9 cellular contexts compared by ENCODE assay signal in genomic region chr13:29846475-29847256, GRCh38. TPM values are rescaled to one million over a fixed set of nuclear protein-coding genes. Genes with fewer than 3 reads are reported as not detected.
DNase-seq lines count a peak whose midpoint lies in the region; ATAC-seq, FAIRE-seq and TF ChIP-seq lines count a peak whose summit lies in the region.
"Had no signal": no experiment of that assay in that cellular context is flagged by ENCODE, and none has a peak within 500 bp of the region (broad histone marks: within the 10 kb centered on the region; RNA-seq: fewer than 3 reads in every experiment).

No MANE protein-coding gene starts in this region.

- H3K56ac ChIP-seq in IMR-90 (ENCODE audit: extremely low read depth, insufficient read depth, low read length), result no peak overlapping the region

- WGBS in A549 (ENCODE audit: missing lambda C conversion rate), result 43% methylated on average over 6 of the region's 6 CpGs
- no CpG with 5 or more reads among the region's 6 CpGs for WGBS in IMR-90 (ENCODE audit: extremely low coverage in 2 of 2, insufficient read length in 1 of 2), 2 experiments

- H2AFZ ChIP-seq in IMR-90 (replicated peaks; ENCODE audit: low read length, poor library complexity), result no peak overlapping the region

- POLR2A ChIA-PET in A549 (lab: Yijun Ruan, JAX), result interaction anchor here (1.5 kb wide), 1 partner anchor 78 kb away, joined by 6 read pairs; no protein-coding TSS in a partner anchor
- POLR2A ChIA-PET in IMR-90 (lab: Charles Lee; ENCODE audit: unreplicated experiment), result interaction anchor here (0.9 kb wide), 1 partner anchor 77 kb away, joined by 5 read pairs; no protein-coding TSS in a partner anchor

- H3K27me3 Mint-ChIP-seq in naive B cell, result no peaks in the 10 kb centered on the region

- no peak for TF ChIP-seq EP300 in A549 (IDR thresholded peaks at IDR 0.05)

- no peaks in the 10 kb centered on the region for H3K27me3 ChIP-seq in IMR-90 (ENCODE audit: control insufficient read depth, insufficient read depth, low read length)

- TF ChIP-seq POLR2A in A549 (IDR thresholded peaks at IDR 0.05; ENCODE audit: low read length) (no peak), IMR-90 (IDR thresholded peaks at IDR 0.05; ENCODE audit: low read depth, low read length) (no peak)

- H3K27ac ChIP-seq in A549 (peak overlapping the region; percentile 71 to 87), IMR-90 (ENCODE audit: insufficient read depth, low read length) (no peak overlapping the region)

- H4K91ac ChIP-seq in IMR-90 (ENCODE audit: insufficient read depth, low read depth, low read length), result no peak overlapping the region

- peak overlapping the region; percentile 25 for H2BK5ac ChIP-seq in IMR-90 (ENCODE audit: low read depth, low read length, poor library complexity, severe bottlenecking)

- H2BK20ac ChIP-seq in IMR-90 (ENCODE audit: low read depth, low read length), result no peak overlapping the region

- H3K4me2 ChIP-seq in A549 (peak overlapping the region; percentile 91), IMR-90 (ENCODE audit: low read depth, low read length) (peak overlapping the region; percentile 91)

- H3K9me3 ChIP-seq in A549 (no peaks in the 10 kb centered on the region), IMR-90 (ENCODE audit: control insufficient read depth, insufficient read depth, low read length) (no peaks in the 10 kb centered on the region)

- TF ChIP-seq CTCF in A549 (IDR thresholded peaks at IDR 0.05) (no peak), IMR-90 (conservative IDR thresholded peaks at IDR 0.05; ENCODE audit: low read depth, low read length) (no peak), choroid plexus epithelial cell (conservative IDR thresholded peaks at IDR 0.05; ENCODE audit: low read depth, low read length) (no peak)

- no peak for FAIRE-seq in A549 (lab: Jason Lieb, UNC)

- no peak overlapping the region for H3K18ac ChIP-seq in IMR-90 (ENCODE audit: low read depth, low read length)

- in situ Hi-C loops in IMR-90 (cut with MboI; ENCODE audit: low sequenced_read_pairs), result loop anchor here (5.0 kb wide), 1 partner anchor 271 kb away; no protein-coding TSS in a partner anchor

- peaks cover 6 to 35% of the 10 kb centered on the region in 2 experiments; a peak in 3 of 4 replicates for H3K79me1 ChIP-seq in IMR-90 (ENCODE audit: low read depth in 1 of 2, low read length in 2 of 2)

- H3K4me3 ChIP-seq in A549, result peak overlapping the region; percentile 65
- peak overlapping the region; percentile 82; the same call in 1 of the 2 replicates for H3K4me3 ChIP-seq in IMR-90 (ENCODE audit: insufficient read depth, low read depth, low read length)
- peak overlapping the region; percentile 51 for H3K4me3 ChIP-seq in choroid plexus epithelial cell (ENCODE audit: low read depth, low read length)

- no peak overlapping the region for H3K4ac ChIP-seq in IMR-90 (ENCODE audit: low read depth, low read length)

- CTCF ChIA-PET in A549 (lab: Yijun Ruan, JAX) (interaction anchor here (0.6 to 12.7 kb wide), 7 partner anchors 27 to 338 kb away, joined by 3 to 110 read pairs (median 5); no protein-coding TSS in a partner anchor), IMR-90 (lab: Yijun Ruan, JAX) (interaction anchor here (1.2 to 1.4 kb wide), 4 partner anchors 35 to 268 kb away, joined by 3 to 5 read pairs (median 4); no protein-coding TSS in a partner anchor)

- peak overlapping the region in 2 of 6 donors; percentile 18 to 98 for H3K27ac Mint-ChIP-seq in naive B cell

- ATAC-seq in A549 (no peak), IMR-90 (ENCODE audit: low read depth) (no peak), naive B cell (ENCODE audit: low read depth in 2 of 2) (no peak), GM21786 (IDR thresholded peaks at IDR 0.05; ENCODE audit: unreplicated experiment) (no peak), GM18519 (IDR thresholded peaks at IDR 0.05; ENCODE audit: low FRiP score, unreplicated experiment) (no peak)

- H3K4me1 Mint-ChIP-seq in naive B cell, result peaks cover 51 to 59% (median 52%) of the 10 kb centered on the region in 3 donors

- TF ChIP-seq RAD21 in A549 (conservative IDR thresholded peaks at IDR 0.05 in 1 of 2, IDR thresholded peaks at IDR 0.05 in 1 of 2) (no peak), IMR-90 (IDR thresholded peaks at IDR 0.05; ENCODE audit: low read length) (no peak)

- H3K36me3 ChIP-seq in IMR-90 (ENCODE audit: control insufficient read depth, insufficient read depth, low read length), result no peaks in the 10 kb centered on the region

- H3K14ac ChIP-seq in IMR-90 (replicated peaks; ENCODE audit: low read depth, low read length), result no peak overlapping the region

- H2AK9ac ChIP-seq in IMR-90 (replicated peaks; ENCODE audit: low read depth, low read length, poor library complexity), result no peak overlapping the region

- no peak overlapping the region for H2BK15ac ChIP-seq in IMR-90 (ENCODE audit: low read depth, low read length)

- peak overlapping the region; percentile 92 to 97 (median 94) for H3K4me3 Mint-ChIP-seq in naive B cell

- peaks cover 2% of the 10 kb centered on the region; the same call in 1 of the 2 replicates for H3K9me1 ChIP-seq in IMR-90 (ENCODE audit: insufficient read depth, low read length)

- H3K23ac ChIP-seq in IMR-90 (ENCODE audit: low read depth, low read length), result peak overlapping the region; percentile 68; the same call in 1 of the 2 replicates

- no peak overlapping the region for H2BK120ac ChIP-seq in IMR-90 (ENCODE audit: low read depth, low read length)

- H3K9me3 Mint-ChIP-seq in naive B cell, result no peaks in the 10 kb centered on the region

- dilution Hi-C loops in IMR-90 (cut with HindIII; ENCODE audit: low sequenced_read_pairs, unreplicated experiment), result no loop called here

- H4K8ac ChIP-seq in IMR-90 (ENCODE audit: low read depth in 2 of 2, low read length in 2 of 2), result no peak overlapping the region

- H3K4me1 ChIP-seq in A549 (peaks cover 59% of the 10 kb centered on the region), IMR-90 (ENCODE audit: control insufficient read depth, insufficient read depth, low read length) (peaks cover 2% of the 10 kb centered on the region; the same call in 1 of the 2 replicates)

- intact Hi-C loops in IMR-90 (cut with micrococcal nuclease), result loop anchor here (5.0 to 10.0 kb wide), 2 partner anchors 56 to 198 kb away; no protein-coding TSS in a partner anchor

- no peak overlapping the region for H4K5ac ChIP-seq in IMR-90 (ENCODE audit: low read depth, low read length)

- peaks cover 0 to 8% of the 10 kb centered on the region in 2 donors for H3K36me3 Mint-ChIP-seq in naive B cell

- no peak overlapping the region; the same call in 1 of the 2 replicates for H3K9ac ChIP-seq in IMR-90 (ENCODE audit: low read depth, low read length)

- no peak overlapping the region for H2AK5ac ChIP-seq in IMR-90 (ENCODE audit: low read depth, low read length)

- peaks cover 17% of the 10 kb centered on the region; the same call in 1 of the 2 replicates for H4K20me1 ChIP-seq in IMR-90 (ENCODE audit: insufficient read depth, low read length)

- no peak for DNase-seq in A549 (ENCODE audit: low read depth in 1 of 2, low spot score in 1 of 2)
- no peak for DNase-seq in IMR-90
- DNase-seq in choroid plexus epithelial cell (ENCODE audit: low read depth), result no peak
- no peak for DNase-seq in naive B cell
- DNase-seq in kidney glomerular epithelial cell (lab: John Stamatoyannopoulos, UW), result no peak
- DNase-seq in NCI-H446 treated with DMSO at 0.1 percent for 48 hours (lab: John Stamatoyannopoulos, UW), result no peak
- DNase-seq: activated CD8-positive, alpha-beta memory T cell treated with anti-CD3 and anti-CD28 coated beads, Interleukin-2, amount 50 U/mL, for 4 hours had no signal

- no TSS peak for BruUV-seq in IMR-90 (replicated peaks; lab: Mats Ljungman, UMichigan)

TF ChIP-seq in A549, 52 proteins besides CTCF, POLR2A, EP300 and RAD21:
- TF ChIP-seq CBX8 (IDR thresholded peaks at IDR 0.05) (no peak), ELK1 (IDR thresholded peaks at IDR 0.05; ENCODE audit: low read depth, low read length) (no peak)
TF ChIP-seq in A549: peak in this region for 0.

TF ChIP-seq in IMR-90, 13 proteins besides CTCF, POLR2A, EP300 and RAD21 (continues in another document):
- TF ChIP-seq SMC3 (IDR thresholded peaks at IDR 0.05; ENCODE audit: low read depth, low read length) (no peak), USF2 (IDR thresholded peaks at IDR 0.05; ENCODE audit: low read depth, low read length) (no peak), FOS (IDR thresholded peaks at IDR 0.05; ENCODE audit: low read depth, low read length) (no peak), BHLHE40 (IDR thresholded peaks at IDR 0.05; ENCODE audit: low read depth, low read length) (no peak), MXI1 (IDR thresholded peaks at IDR 0.05; ENCODE audit: borderline replicate concordance, low read depth, low read length) (no peak), RCOR1 (IDR thresholded peaks at IDR 0.05; ENCODE audit: insufficient replicate concordance, low read length) (no peak), MAFK (IDR thresholded peaks at IDR 0.05; ENCODE audit: low read depth, low read length) (no peak), NFE2L2 (IDR thresholded peaks at IDR 0.05; ENCODE audit: low read depth, low read length) (no peak), CHD1 (IDR thresholded peaks at IDR 0.05; ENCODE audit: low read depth, low read length) (no peak)

RNA-seq across cellular contexts. Expression of gene UBL3, which starts 3.8 kb away (rescaled TPM):
- polyA plus RNA-seq in A549 (2011; rRNA removed) (13.5 and 17.1 TPM in 2 replicates), A549 (2017; fragmentation: RNase III; extraction: RNeasy Plus Mini Kit Qiagen cat#74134 plus additional on column Dnase treatment) (9.2 to 10.4 TPM (median 9.4 TPM) in 3 replicates), IMR-90 (2012; rRNA removed) (14.3 and 16.0 TPM in 2 replicates), naive B cell (ENCODE audit: low read depth in 6 of 6) (10 to 100 TPM; 23.1 to 33.3 (median 30.5) TPM)
- 4.1 and 5.5 TPM in 2 replicates for polyA plus RNA-seq in A549 (2012; cell fraction: cytosol; rRNA removed)
- polyA plus RNA-seq in A549 (2012; cell fraction: nucleus; rRNA removed), result 2.0 and 3.3 TPM in 2 replicates
- 5.5 and 5.7 TPM in 2 replicates for polyA minus RNA-seq in A549 (2011; rRNA and poly(A)+ RNA removed)
- total RNA-seq in IMR-90 (2012; rRNA removed), result 19.9 and 30.3 TPM in 2 replicates
- polyA plus RNA-seq in IMR-90 (2012; cell fraction: cytosol; rRNA removed), result 5.7 and 6.5 TPM in 2 replicates
- polyA plus RNA-seq in IMR-90 (2012; cell fraction: nucleus; rRNA removed; ENCODE audit: low replicate concordance), result 3.5 and 7.6 TPM in 2 replicates
